Comparison of ENCODE assay signal across 8 cellular contexts in genomic region chr14:26282011-26282410, GRCh38.
DNase-seq lines count a peak whose midpoint lies in the region; ATAC-seq and TF ChIP-seq lines count a peak whose summit lies in the region.
"Not testable (repeated sequence)": the region's sequence is repeated elsewhere in the genome, so short reads cannot be mapped to it uniquely, and the experiment has no call there.

No MANE protein-coding gene starts in this region.

- H3K27ac ChIP-seq in ACC112 (ENCODE audit: low read depth, low read length), result peak overlapping the region; percentile 70
- H3K27ac ChIP-seq in GM23338 (ENCODE audit: low read depth); SK-N-SH (ENCODE audit: low read depth in 2 of 2, low read length in 1 of 2): not testable (repeated sequence)
- peak overlapping the region; percentile 35 for H3K27ac ChIP-seq in layer of hippocampus (ENCODE audit: low read depth, low read length)

- not testable (repeated sequence) for H3K27me3 ChIP-seq in ACC112 (ENCODE audit: insufficient read depth, low read length); GM23338 (ENCODE audit: insufficient read depth); SK-N-SH (ENCODE audit: insufficient read depth); layer of hippocampus (ENCODE audit: control insufficient read depth, insufficient read depth, low read length)

- not testable (repeated sequence) for TF ChIP-seq RAD21 in SK-N-SH (IDR thresholded peaks at IDR 0.05; ENCODE audit: low read length)

- not testable (repeated sequence) for TF ChIP-seq EP300 in SK-N-SH (IDR thresholded peaks at IDR 0.05; ENCODE audit: borderline replicate concordance in 1 of 2, low read depth in 1 of 2, low read length in 1 of 2)

- not testable (repeated sequence) for H3K4me3 Mint-ChIP-seq in GM23338; chondrocyte (ENCODE audit: unreplicated experiment)

- DNase-seq in GM23338 (ENCODE audit: low spot score); SK-N-SH; chondrocyte (ENCODE audit: low spot score): not testable (repeated sequence)
- DNase-seq in NCI-H146 (lab: John Stamatoyannopoulos, UW) (peak; percentile 95), NCI-H510A treated with DMSO at 0.1 percent for 48 hours (lab: John Stamatoyannopoulos, UW) (peak; percentile 61), putamen (ENCODE audit: low spot score) (peak; percentile 20)

- H3K9me3 Mint-ChIP-seq in GM23338; chondrocyte (ENCODE audit: low read depth): not testable (repeated sequence)

- 26% methylated on average over 5 of the region's 5 CpGs for WGBS in SK-N-SH (ENCODE audit: low lambda C conversion rate)

- not testable (repeated sequence) for H3K9me2 ChIP-seq in GM23338 (ENCODE audit: insufficient read depth); SK-N-SH

- H3K27ac Mint-ChIP-seq in GM23338 (peak overlapping the region; percentile 90), chondrocyte (ENCODE audit: unreplicated experiment) (peak overlapping the region; percentile 68)

- H3K9me3 ChIP-seq in SK-N-SH, result not testable (repeated sequence)

- H2AFZ ChIP-seq in ACC112 (ENCODE audit: low read length, unreplicated experiment) (peak overlapping the region; percentile 98), GM23338 (peak overlapping the region; percentile 1), SK-N-SH (ENCODE audit: low read depth) (0 out of 2 replicates have a peak overlapping the region, but pooled peaks have one; percentile 36)

- not testable (repeated sequence) for H3K4me2 ChIP-seq in GM23338, SK-N-SH

- POLR2A ChIA-PET in SK-N-SH (lab: Yijun Ruan, JAX), result not testable (repeated sequence)

- H3K9ac ChIP-seq in SK-N-SH, result not testable (repeated sequence)

- H3K27me3 Mint-ChIP-seq in GM23338 (ENCODE audit: insufficient read depth, low read depth, poor library complexity); chondrocyte (ENCODE audit: low read depth): not testable (repeated sequence)

- not testable (repeated sequence) for H3F3A ChIP-seq in GM23338 (replicated peaks; ENCODE audit: low read depth); SK-N-SH (replicated peaks; ENCODE audit: insufficient read depth)

- not testable (repeated sequence) for H3K36me3 Mint-ChIP-seq in GM23338 (ENCODE audit: low read depth); chondrocyte (ENCODE audit: low read depth)

- H3K36me3 ChIP-seq in ACC112 (ENCODE audit: insufficient read depth, low read length); GM23338 (ENCODE audit: insufficient read depth); SK-N-SH (replicated peaks in 1 of 2; ENCODE audit: control insufficient read depth in 1 of 2, insufficient read depth in 2 of 2, low read length in 1 of 2): not testable (repeated sequence)

- H3K4me3 ChIP-seq in ACC112 (ENCODE audit: low read depth, low read length); GM23338; SK-N-SH (ENCODE audit: low read depth in 2 of 2, low read length in 1 of 2): not testable (repeated sequence)

- CTCF ChIA-PET in SK-N-SH (lab: Yijun Ruan, JAX), result not testable (repeated sequence)

- H4K20me1 ChIP-seq in GM23338 (replicated peaks; ENCODE audit: insufficient read depth); SK-N-SH (ENCODE audit: insufficient read depth): not testable (repeated sequence)

- not testable (repeated sequence) for H3K79me2 ChIP-seq in ACC112 (ENCODE audit: control insufficient read depth, insufficient read depth, low read length, unreplicated experiment); GM23338 (replicated peaks; ENCODE audit: insufficient read depth); SK-N-SH (ENCODE audit: insufficient read depth)

- H3K4me1 Mint-ChIP-seq in GM23338 (peaks cover 25% of the 10 kb centered on the region), chondrocyte (ENCODE audit: low read depth) (peaks cover 16% of the 10 kb centered on the region)

- peak; percentile 65 for ATAC-seq in GM23338

- peaks cover 24% of the 10 kb centered on the region for H3K4me1 ChIP-seq in ACC112 (ENCODE audit: control insufficient read depth, insufficient read depth, low read length, unreplicated experiment)
- H3K4me1 ChIP-seq in GM23338 (ENCODE audit: insufficient read depth), result peaks cover 20% of the 10 kb centered on the region
- not testable (repeated sequence) for H3K4me1 ChIP-seq in SK-N-SH (ENCODE audit: control insufficient read depth in 1 of 2, insufficient read depth in 2 of 2, low read depth in 1 of 2, low read length in 1 of 2)

- not testable (repeated sequence) for TF ChIP-seq CTCF in GM23338 (conservative IDR thresholded peaks at IDR 0.05; ENCODE audit: low read depth in 2 of 2); SK-N-SH (IDR thresholded peaks at IDR 0.05); chondrocyte (IDR thresholded peaks at IDR 0.05)

Comparison
In these comparisons a context has a peak if more than half of its experiments do, and no peak if none do; other contexts are left out.
1. H2AFZ ChIP-seq: peak in every context shown above with its lines; median percentile 98 in ACC112; 36 in SK-N-SH; 1 in GM23338.